ENCODE assay signal across 9 cellular contexts in genomic region chr10:88271736-88272135, GRCh38.
DNase-seq lines count a peak whose midpoint lies in the region; ATAC-seq and TF ChIP-seq lines count a peak whose summit lies in the region.
"Had no signal": no experiment of that assay in that cellular context is flagged by ENCODE, and none has a peak within 500 bp of the region (broad histone marks: within the 10 kb centered on the region; RNA-seq: fewer than 3 reads in every experiment).

No MANE protein-coding gene starts in this region.

- H3K9me3 ChIP-seq in uterus = no peaks in the 10 kb centered on the region
- H3K9me3 ChIP-seq: adrenal gland had no signal

- no peak overlapping the region for H2AK5ac ChIP-seq in mesendoderm (ENCODE audit: low read length)

- H4K5ac ChIP-seq in mesendoderm (ENCODE audit: low read length) = no peak overlapping the region

- no peak overlapping the region for H3K56ac ChIP-seq in mesendoderm (ENCODE audit: low read length)

- no peak overlapping the region for H3K23ac ChIP-seq in mesendoderm (ENCODE audit: low read length)

- H3K4me2 ChIP-seq in mesendoderm (ENCODE audit: low read length) = no peak overlapping the region

- no peaks in the 10 kb centered on the region for H3K79me2 ChIP-seq in mesendoderm (ENCODE audit: control insufficient read depth, insufficient read depth, low read length)

- no peaks in the 10 kb centered on the region for H3K36me3 ChIP-seq in mesendoderm (ENCODE audit: control insufficient read depth, insufficient read depth, low read length)
- peaks cover 0 to 4% of the 10 kb centered on the region in 2 donors for H3K36me3 ChIP-seq in uterus
- H3K36me3 ChIP-seq: adrenal gland had no signal

- TF ChIP-seq POLR2A in uterus (IDR thresholded peaks at IDR 0.05) = no peak

- peak; percentile 7 for DNase-seq in stimulated activated CD4-positive, alpha-beta T cell treated with anti-CD3 and anti-CD28 coated beads, Interleukin-4, amount 100 ng/mL, for 24 hours
- no peak for DNase-seq in stimulated activated CD4-positive, alpha-beta T cell treated with anti-CD3 and anti-CD28 coated beads, Interleukin-4, amount 100 ng/mL, for 1 hour
- DNase-seq in activated CD8-positive, alpha-beta memory T cell treated with anti-CD3 and anti-CD28 coated beads, Interleukin-2, amount 10 ng/mL, durations not matched to agents 7 days and 5 days = peak; percentile 62
- no peak for DNase-seq in mesendoderm
- DNase-seq in dedifferentiated amniotic fluid mesenchymal stem cell (ENCODE audit: extremely low spot score) = no peak
- DNase-seq in uterus = no peak
- DNase-seq in LoVo (ENCODE audit: low spot score) = no peak

- H3K4me1 ChIP-seq in mesendoderm (ENCODE audit: control insufficient read depth, low read depth, low read length) (no peaks in the 10 kb centered on the region), uterus (no peaks in the 10 kb centered on the region)

- peak overlapping the region; percentile 24 for H3K4ac ChIP-seq in mesendoderm (ENCODE audit: low read depth, low read length)

- peak overlapping the region; percentile 17 for H3K4me3 Mint-ChIP-seq in activated CD8-positive, alpha-beta memory T cell treated with anti-CD3 and anti-CD28 coated beads, Interleukin-2, amount 10 ng/mL, durations not matched to agents 7 days and 5 days

- intact Hi-C loops in uterus (cut with DNase I; ENCODE audit: low total_unique reads) = no loop called here

- H3K9me3 Mint-ChIP-seq in activated CD8-positive, alpha-beta memory T cell treated with anti-CD3 and anti-CD28 coated beads, Interleukin-2, amount 10 ng/mL, durations not matched to agents 7 days and 5 days (ENCODE audit: low read depth) = peaks cover 2% of the 10 kb centered on the region

- TF ChIP-seq CTCF in uterus (IDR thresholded peaks at IDR 0.05) = no peak

- peaks cover 2% of the 10 kb centered on the region for H3K27me3 Mint-ChIP-seq in activated CD8-positive, alpha-beta memory T cell treated with anti-CD3 and anti-CD28 coated beads, Interleukin-2, amount 10 ng/mL, durations not matched to agents 7 days and 5 days

- H3K18ac ChIP-seq in mesendoderm (ENCODE audit: low read length) = no peak overlapping the region

- H3K4me3 ChIP-seq in mesendoderm (ENCODE audit: low read length) (no peak overlapping the region), uterus (no peak overlapping the region)
- H3K4me3 ChIP-seq: adrenal gland had no signal

- no peak overlapping the region for H3K27ac ChIP-seq in mesendoderm (ENCODE audit: low read depth, low read length)
- H3K27ac ChIP-seq in uterus = no peak overlapping the region

- peak; percentile 17 for ATAC-seq in HG03139 (IDR thresholded peaks at IDR 0.05; ENCODE audit: unreplicated experiment)
- ATAC-seq in activated CD8-positive, alpha-beta memory T cell treated with anti-CD3 and anti-CD28 coated beads, Interleukin-2, amount 10 ng/mL, durations not matched to agents 7 days and 5 days = peak; percentile 48

- H3K27me3 ChIP-seq in mesendoderm (ENCODE audit: insufficient read depth, low read length, poor library complexity) = no peaks in the 10 kb centered on the region
- H3K27me3 ChIP-seq in uterus = no peaks in the 10 kb centered on the region
- H3K27me3 ChIP-seq: adrenal gland had no signal

- H2BK15ac ChIP-seq in mesendoderm (replicated peaks; ENCODE audit: low read depth) = no peak overlapping the region

- peaks cover 50% of the 10 kb centered on the region for H3K4me1 Mint-ChIP-seq in activated CD8-positive, alpha-beta memory T cell treated with anti-CD3 and anti-CD28 coated beads, Interleukin-2, amount 10 ng/mL, durations not matched to agents 7 days and 5 days

- no CpG with 5 or more reads among the region's 3 CpGs for whole genome bisulfite sequencing in mesendoderm (ENCODE audit: extremely low coverage, insufficient coverage, low lambda C conversion rate)

- H3K79me1 ChIP-seq in mesendoderm (ENCODE audit: low read length) = no peaks in the 10 kb centered on the region

- peaks cover 14% of the 10 kb centered on the region for H3K36me3 Mint-ChIP-seq in activated CD8-positive, alpha-beta memory T cell treated with anti-CD3 and anti-CD28 coated beads, Interleukin-2, amount 10 ng/mL, durations not matched to agents 7 days and 5 days

- no peak overlapping the region for H2BK5ac ChIP-seq in mesendoderm (ENCODE audit: low read length)

- H3K9ac ChIP-seq in mesendoderm (ENCODE audit: low read length) = no peak overlapping the region

- no peak overlapping the region for H2BK120ac ChIP-seq in mesendoderm (ENCODE audit: low read depth, low read length)

- H4K8ac ChIP-seq in mesendoderm (ENCODE audit: low read depth, low read length) = no peak overlapping the region

- CTCF ChIA-PET in activated CD8-positive, alpha-beta memory T cell treated with anti-CD3 and anti-CD28 coated beads, Interleukin-2, amount 10 ng/mL, durations not matched to agents 7 days and 5 days (lab: Charles Lee) = interaction anchor here (0.6 to 3.5 kb wide), 9 partner anchors 11 to 1749 kb away, joined by 3 to 24 read pairs (median 3); no protein-coding TSS in a partner anchor

- peak overlapping the region; percentile 89 for H3K27ac Mint-ChIP-seq in activated CD8-positive, alpha-beta memory T cell treated with anti-CD3 and anti-CD28 coated beads, Interleukin-2, amount 10 ng/mL, durations not matched to agents 7 days and 5 days

Comparison
In these comparisons a context has a peak if more than half of its experiments do, and no peak if none do; other contexts are left out.
1. DNase-seq: peak in stimulated activated CD4-positive, alpha-beta T cell treated with anti-CD3 and anti-CD28 coated beads, Interleukin-4, amount 100 ng/mL, for 24 hours (single experiment) and activated CD8-positive, alpha-beta memory T cell treated with anti-CD3 and anti-CD28 coated beads, Interleukin-2, amount 10 ng/mL, durations not matched to agents 7 days and 5 days (single experiment); none in stimulated activated CD4-positive, alpha-beta T cell treated with anti-CD3 and anti-CD28 coated beads, Interleukin-4, amount 100 ng/mL, for 1 hour (single experiment), mesendoderm (single experiment), dedifferentiated amniotic fluid mesenchymal stem cell (single experiment), uterus (0 of 2) and LoVo (single experiment).